In the genomic region with DNA sequence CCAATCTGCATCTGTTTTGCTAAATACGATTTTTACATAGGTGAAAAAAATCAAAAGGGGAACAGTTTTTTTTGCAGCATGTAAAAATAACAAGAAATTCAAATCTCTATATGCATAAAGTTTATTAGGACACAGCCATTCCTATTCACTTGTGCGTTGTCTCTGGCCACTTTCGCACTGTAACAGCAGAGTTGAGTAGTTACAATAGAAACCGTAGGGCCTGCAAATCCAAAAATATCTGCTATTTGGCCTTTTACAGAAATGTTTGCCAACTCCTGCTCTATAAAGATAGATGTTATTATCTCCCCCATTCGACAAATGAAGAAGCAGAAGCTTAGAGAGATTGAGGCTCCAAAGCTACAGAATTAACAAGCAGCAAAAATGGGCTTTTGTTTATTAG, we compare ENCODE assay signal across 21 cellular contexts. TPM values are rescaled to one million over a fixed set of nuclear protein-coding genes. Genes with fewer than 3 reads are reported as not detected.
DNase-seq lines count a peak whose midpoint lies in the region; ATAC-seq and TF ChIP-seq lines count a peak whose summit lies in the region.
"Had no signal": no experiment of that assay in that cellular context is flagged by ENCODE, and none has a peak within 500 bp of the region (broad histone marks: within the 10 kb centered on the region; RNA-seq: fewer than 3 reads in every experiment).

No MANE protein-coding gene starts in this region.

- H3K27me3 Mint-ChIP-seq in glutamatergic neuron (ENCODE audit: unreplicated experiment) = peaks cover 2% of the 10 kb centered on the region
- peaks cover 20% of the 10 kb centered on the region for H3K27me3 Mint-ChIP-seq in activated naive CD8-positive, alpha-beta T cell treated with anti-CD3 and anti-CD28 coated beads, Interleukin-2, amount 50 U/mL, for 24 hours

- peak overlapping the region; percentile 73 for H3K27ac Mint-ChIP-seq in glutamatergic neuron (ENCODE audit: unreplicated experiment)
- H3K27ac Mint-ChIP-seq in activated naive CD8-positive, alpha-beta T cell treated with anti-CD3 and anti-CD28 coated beads, Interleukin-2, amount 50 U/mL, for 24 hours = no peak overlapping the region
- H3K27ac Mint-ChIP-seq: activated B cell treated with CpG ODN at 0.5 μM for 24 hours; activated CD4-positive, alpha-beta memory T cell treated with anti-CD3 and anti-CD28 coated beads for 36 hours; GM23338; T-helper 2 cell treated with Interferon-gamma antibody and Interleukin-4, amounts not matched to agents 5 μg/mL and 100 μg/mL, for 36 hours had no signal

- TF ChIP-seq CTCF in glutamatergic neuron (IDR thresholded peaks at IDR 0.05; ENCODE audit: partially characterized antibody, unreplicated experiment) = no peak

- peaks cover 15% of the 10 kb centered on the region for H3K4me1 Mint-ChIP-seq in glutamatergic neuron (ENCODE audit: low read depth, unreplicated experiment)
- peaks cover 4% of the 10 kb centered on the region for H3K4me1 Mint-ChIP-seq in activated naive CD8-positive, alpha-beta T cell treated with anti-CD3 and anti-CD28 coated beads, Interleukin-2, amount 50 U/mL, for 24 hours

- ATAC-seq in HG02943 (IDR thresholded peaks at IDR 0.05; ENCODE audit: low read depth, unreplicated experiment) (peak; percentile 16), SK-N-SH treated with all-trans-retinoic acid at 6 μM for 48 hours (no peak; the same call in 2 of the 3 replicates)
- no peak for ATAC-seq in activated naive CD8-positive, alpha-beta T cell treated with anti-CD3 and anti-CD28 coated beads, Interleukin-2, amount 50 U/mL, for 24 hours
- ATAC-seq: GM23338 had no signal

- no peaks in the 10 kb centered on the region for H3K36me3 Mint-ChIP-seq in glutamatergic neuron (ENCODE audit: unreplicated experiment)
- H3K36me3 Mint-ChIP-seq in activated naive CD8-positive, alpha-beta T cell treated with anti-CD3 and anti-CD28 coated beads, Interleukin-2, amount 50 U/mL, for 24 hours (ENCODE audit: low read depth) = no peaks in the 10 kb centered on the region
- H3K36me3 Mint-ChIP-seq: activated CD4-positive, alpha-beta memory T cell treated with anti-CD3 and anti-CD28 coated beads for 36 hours had no signal

- peak overlapping the region; percentile 47 for H3K4me3 Mint-ChIP-seq in glutamatergic neuron (ENCODE audit: unreplicated experiment)
- no peak overlapping the region for H3K4me3 Mint-ChIP-seq in activated naive CD8-positive, alpha-beta T cell treated with anti-CD3 and anti-CD28 coated beads, Interleukin-2, amount 50 U/mL, for 24 hours
- H3K4me3 Mint-ChIP-seq: activated B cell treated with CpG ODN at 0.5 μM for 24 hours; activated CD4-positive, alpha-beta memory T cell treated with anti-CD3 and anti-CD28 coated beads for 36 hours; GM23338; T-helper 2 cell treated with Interferon-gamma antibody and Interleukin-4, amounts not matched to agents 5 μg/mL and 100 μg/mL, for 36 hours had no signal

- no peaks in the 10 kb centered on the region for H3K9me3 Mint-ChIP-seq in glutamatergic neuron (ENCODE audit: unreplicated experiment)
- no peaks in the 10 kb centered on the region for H3K9me3 Mint-ChIP-seq in activated naive CD8-positive, alpha-beta T cell treated with anti-CD3 and anti-CD28 coated beads, Interleukin-2, amount 50 U/mL, for 24 hours
- H3K9me3 Mint-ChIP-seq: activated B cell treated with CpG ODN at 0.5 μM for 24 hours; activated CD4-positive, alpha-beta memory T cell treated with anti-CD3 and anti-CD28 coated beads for 36 hours; GM23338; T-helper 2 cell treated with Interferon-gamma antibody and Interleukin-4, amounts not matched to agents 5 μg/mL and 100 μg/mL, for 36 hours had no signal

- DNase-seq in NCI-H2171 treated with DMSO at 0.1 percent for 48 hours (lab: John Stamatoyannopoulos, UW) = peak; percentile 34
- DNase-seq in NCI-H2171 (lab: John Stamatoyannopoulos, UW) = no peak
- DNase-seq in NCI-H526 treated with DMSO at 0.1 percent for 48 hours (lab: John Stamatoyannopoulos, UW) = peak; percentile 55
- no peak for DNase-seq in glutamatergic neuron
- DNase-seq in activated naive CD8-positive, alpha-beta T cell treated with anti-CD3 and anti-CD28 coated beads, Interleukin-2, amount 50 U/mL, for 24 hours = no peak
- no peak for DNase-seq in activated gamma-delta T cell treated with Interleukin-2 at 50 U/mL for 16 hours
- DNase-seq: activated B cell treated with CpG ODN at 0.5 μM for 24 hours; activated CD4-positive, alpha-beta memory T cell treated with anti-CD3 and anti-CD28 coated beads for 36 hours; activated naive CD4-positive, alpha-beta T cell; DMS79; NCI-H1436 treated with DMSO at 0.1 percent for 48 hours; NCI-H774; spleen had no signal

TF ChIP-seq in SK-N-SH treated with all-trans-retinoic acid at 6 μM for 48 hours, 23 proteins besides CTCF, POLR2A, EP300 and RAD21:
- no peak for TF ChIP-seq OSR1 (CRISPR knock-in tag; IDR thresholded peaks at IDR 0.05)
- TF ChIP-seq RARB (CRISPR knock-in tag; IDR thresholded peaks at IDR 0.05) = no peak
- TF ChIP-seq SNAI2 (CRISPR knock-in tag; IDR thresholded peaks at IDR 0.05) = no peak
- TF ChIP-seq, protein P1, sequence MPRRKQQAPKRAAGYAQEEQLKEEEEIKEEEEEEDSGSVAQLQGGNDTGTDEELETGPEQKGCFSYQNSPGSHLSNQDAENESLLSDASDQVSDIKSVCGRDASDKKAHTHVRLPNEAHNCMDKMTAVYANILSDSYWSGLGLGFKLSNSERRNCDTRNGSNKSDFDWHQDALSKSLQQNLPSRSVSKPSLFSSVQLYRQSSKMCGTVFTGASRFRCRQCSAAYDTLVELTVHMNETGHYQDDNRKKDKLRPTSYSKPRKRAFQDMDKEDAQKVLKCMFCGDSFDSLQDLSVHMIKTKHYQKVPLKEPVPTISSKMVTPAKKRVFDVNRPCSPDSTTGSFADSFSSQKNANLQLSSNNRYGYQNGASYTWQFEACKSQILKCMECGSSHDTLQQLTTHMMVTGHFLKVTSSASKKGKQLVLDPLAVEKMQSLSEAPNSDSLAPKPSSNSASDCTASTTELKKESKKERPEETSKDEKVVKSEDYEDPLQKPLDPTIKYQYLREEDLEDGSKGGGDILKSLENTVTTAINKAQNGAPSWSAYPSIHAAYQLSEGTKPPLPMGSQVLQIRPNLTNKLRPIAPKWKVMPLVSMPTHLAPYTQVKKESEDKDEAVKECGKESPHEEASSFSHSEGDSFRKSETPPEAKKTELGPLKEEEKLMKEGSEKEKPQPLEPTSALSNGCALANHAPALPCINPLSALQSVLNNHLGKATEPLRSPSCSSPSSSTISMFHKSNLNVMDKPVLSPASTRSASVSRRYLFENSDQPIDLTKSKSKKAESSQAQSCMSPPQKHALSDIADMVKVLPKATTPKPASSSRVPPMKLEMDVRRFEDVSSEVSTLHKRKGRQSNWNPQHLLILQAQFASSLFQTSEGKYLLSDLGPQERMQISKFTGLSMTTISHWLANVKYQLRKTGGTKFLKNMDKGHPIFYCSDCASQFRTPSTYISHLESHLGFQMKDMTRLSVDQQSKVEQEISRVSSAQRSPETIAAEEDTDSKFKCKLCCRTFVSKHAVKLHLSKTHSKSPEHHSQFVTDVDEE (CRISPR knock-in tag; IDR thresholded peaks at IDR 0.05) = no peak
- TF ChIP-seq, protein P2, sequence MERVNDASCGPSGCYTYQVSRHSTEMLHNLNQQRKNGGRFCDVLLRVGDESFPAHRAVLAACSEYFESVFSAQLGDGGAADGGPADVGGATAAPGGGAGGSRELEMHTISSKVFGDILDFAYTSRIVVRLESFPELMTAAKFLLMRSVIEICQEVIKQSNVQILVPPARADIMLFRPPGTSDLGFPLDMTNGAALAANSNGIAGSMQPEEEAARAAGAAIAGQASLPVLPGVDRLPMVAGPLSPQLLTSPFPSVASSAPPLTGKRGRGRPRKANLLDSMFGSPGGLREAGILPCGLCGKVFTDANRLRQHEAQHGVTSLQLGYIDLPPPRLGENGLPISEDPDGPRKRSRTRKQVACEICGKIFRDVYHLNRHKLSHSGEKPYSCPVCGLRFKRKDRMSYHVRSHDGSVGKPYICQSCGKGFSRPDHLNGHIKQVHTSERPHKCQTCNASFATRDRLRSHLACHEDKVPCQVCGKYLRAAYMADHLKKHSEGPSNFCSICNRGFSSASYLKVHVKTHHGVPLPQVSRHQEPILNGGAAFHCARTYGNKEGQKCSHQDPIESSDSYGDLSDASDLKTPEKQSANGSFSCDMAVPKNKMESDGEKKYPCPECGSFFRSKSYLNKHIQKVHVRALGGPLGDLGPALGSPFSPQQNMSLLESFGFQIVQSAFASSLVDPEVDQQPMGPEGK (CRISPR knock-in tag; IDR thresholded peaks at IDR 0.05; ENCODE audit: borderline replicate concordance) = no peak
- no peak for TF ChIP-seq TOX (CRISPR knock-in tag; IDR thresholded peaks at IDR 0.05; ENCODE audit: borderline replicate concordance)
- TF ChIP-seq, protein P3, sequence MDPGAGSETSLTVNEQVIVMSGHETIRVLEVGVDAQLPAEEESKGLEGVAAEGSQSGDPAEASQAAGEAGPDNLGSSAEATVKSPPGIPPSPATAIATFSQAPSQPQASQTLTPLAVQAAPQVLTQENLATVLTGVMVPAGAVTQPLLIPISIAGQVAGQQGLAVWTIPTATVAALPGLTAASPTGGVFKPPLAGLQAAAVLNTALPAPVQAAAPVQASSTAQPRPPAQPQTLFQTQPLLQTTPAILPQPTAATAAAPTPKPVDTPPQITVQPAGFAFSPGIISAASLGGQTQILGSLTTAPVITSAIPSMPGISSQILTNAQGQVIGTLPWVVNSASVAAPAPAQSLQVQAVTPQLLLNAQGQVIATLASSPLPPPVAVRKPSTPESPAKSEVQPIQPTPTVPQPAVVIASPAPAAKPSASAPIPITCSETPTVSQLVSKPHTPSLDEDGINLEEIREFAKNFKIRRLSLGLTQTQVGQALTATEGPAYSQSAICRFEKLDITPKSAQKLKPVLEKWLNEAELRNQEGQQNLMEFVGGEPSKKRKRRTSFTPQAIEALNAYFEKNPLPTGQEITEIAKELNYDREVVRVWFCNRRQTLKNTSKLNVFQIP (CRISPR knock-in tag; IDR thresholded peaks at IDR 0.05; ENCODE audit: borderline replicate concordance, low read depth) = no peak
- TF ChIP-seq ZNF8 (CRISPR knock-in tag; IDR thresholded peaks at IDR 0.05) = no peak
- TF ChIP-seq TCF4 (CRISPR knock-in tag; IDR thresholded peaks at IDR 0.05; ENCODE audit: borderline replicate concordance) = no peak
- TF ChIP-seq ESRRG (CRISPR knock-in tag; IDR thresholded peaks at IDR 0.05) = no peak
TF ChIP-seq in SK-N-SH treated with all-trans-retinoic acid at 6 μM for 48 hours: peak in this region for 0.

RNA-seq across cellular contexts. Expression of a gene that starts 5.5 kb away (rescaled TPM):
- 1.4 TPM for total RNA-seq in glutamatergic neuron (ENCODE audit: unreplicated experiment)
- total RNA-seq: activated B cell treated with CpG ODN at 0.5 μM for 24 hours; activated CD4-positive, alpha-beta memory T cell treated with anti-CD3 and anti-CD28 coated beads for 36 hours had no signal

RNA-seq across cellular contexts. Expression of a gene that starts 43.3 kb away (rescaled TPM):
- not detected for total RNA-seq in glutamatergic neuron (ENCODE audit: unreplicated experiment)
- total RNA-seq: activated B cell treated with CpG ODN at 0.5 μM for 24 hours; activated CD4-positive, alpha-beta memory T cell treated with anti-CD3 and anti-CD28 coated beads for 36 hours; GM23338; lower leg skin; mononuclear cell; spleen; subcutaneous adipose tissue; urinary bladder had no signal

Comparison
In these comparisons a context has a peak if more than half of its experiments do, and no peak if none do; other contexts are left out.
1. DNase-seq: peak in NCI-H2171 treated with DMSO at 0.1 percent for 48 hours (single experiment) and NCI-H526 treated with DMSO at 0.1 percent for 48 hours (single experiment); none in NCI-H2171 (single experiment), glutamatergic neuron (single experiment), activated naive CD8-positive, alpha-beta T cell treated with anti-CD3 and anti-CD28 coated beads, Interleukin-2, amount 50 U/mL, for 24 hours (single experiment) and activated gamma-delta T cell treated with Interleukin-2 at 50 U/mL for 16 hours (single experiment).